32 cellular contexts compared by ENCODE assay signal in genomic region chr9:68797116-68797515, GRCh38.
"Had no signal": no experiment of that assay in that cellular context is flagged by ENCODE, and none has a peak within 500 bp of the region (broad histone marks: within the 10 kb centered on the region; RNA-seq: fewer than 3 reads in every experiment).

No MANE protein-coding gene starts in this region.

- H3K4me3 ChIP-seq: PC-9 had no signal

- DNase-seq: activated CD4-positive, alpha-beta T cell treated with anti-CD3 and anti-CD28 coated beads for 1 hour; activated CD4-positive, alpha-beta T cell treated with anti-CD3 and anti-CD28 coated beads, Interleukin-2, amount 10 ng/mL, durations not matched to agents 24 days and 14 days; activated CD4-positive, alpha-beta T cell treated with anti-CD3 and anti-CD28 coated beads, Interleukin-2, amount 50 U/mL, for 4 hours; activated CD4-positive, CD25-positive, alpha-beta regulatory T cell; activated CD8-positive, alpha-beta T cell treated with anti-CD3 and anti-CD28 coated beads, Interleukin-2, amount 10 ng/mL, durations not matched to agents 7 days and 5 days; activated gamma-delta T cell treated with Interleukin-2 at 50 U/mL for 16 hours; activated naive CD4-positive, alpha-beta T cell treated with anti-CD3 and anti-CD28 coated beads, Interleukin-2, amount 10 ng/mL, durations not matched to agents 7 days and 5 days; activated naive CD8-positive, alpha-beta T cell treated with anti-CD3 and anti-CD28 coated beads, Interleukin-2, amount 50 U/mL, for 24 hours; activated T-cell treated with anti-CD3 and anti-CD28 coated beads, Interleukin-2, amount 50 U/mL, for 24 hours; anterior cingulate cortex; caudate nucleus; cerebellar nuclear complex; NCI-H1092 treated with DMSO at 0.1 percent for 48 hours; NCI-H1417; NCI-H146; NCI-H187; NCI-H2029 treated with DMSO at 0.1 percent for 48 hours; NCI-H345; NCI-H524 treated with DMSO at 0.1 percent for 48 hours; NCI-H748 treated with DMSO at 0.1 percent for 48 hours; NK-92 treated with Interleukin-12 subunit alpha and Interleukin-12 subunit beta, amount 100 ng/mL, for 24 hours; PC-9; SW 1271; T-helper 1 cell; T1000; WERI-Rb-1 had no signal

- H3K27ac ChIP-seq: PC-9, RWPE1, WERI-Rb-1 had no signal

- H3K4me1 Mint-ChIP-seq: brain had no signal

- H3K36me3 ChIP-seq: WERI-Rb-1 had no signal

- FAIRE-seq: bronchial epithelial cell, RCC 7860 had no signal

- H3K27me3 Mint-ChIP-seq: activated naive CD4-positive, alpha-beta T cell treated with anti-CD3 and anti-CD28 coated beads, Interleukin-2, amount 10 ng/mL, durations not matched to agents 7 days and 5 days; activated naive CD8-positive, alpha-beta T cell; activated T-cell treated with anti-CD3 and anti-CD28 coated beads, Interleukin-2, amount 50 U/mL, for 24 hours; brain had no signal

- H3K4me3 Mint-ChIP-seq: activated CD4-positive, alpha-beta T cell treated with anti-CD3 and anti-CD28 coated beads, Interleukin-2, amount 10 ng/mL, durations not matched to agents 24 days and 14 days; activated CD8-positive, alpha-beta T cell treated with anti-CD3 and anti-CD28 coated beads, Interleukin-2, amount 10 ng/mL, durations not matched to agents 7 days and 5 days; activated naive CD4-positive, alpha-beta T cell treated with anti-CD3 and anti-CD28 coated beads, Interleukin-2, amount 10 ng/mL, durations not matched to agents 7 days and 5 days; activated naive CD8-positive, alpha-beta T cell; activated naive CD8-positive, alpha-beta T cell treated with anti-CD3 and anti-CD28 coated beads, Interleukin-2, amount 50 U/mL, for 24 hours; activated T-cell treated with anti-CD3 and anti-CD28 coated beads, Interleukin-2, amount 50 U/mL, for 24 hours; brain had no signal

- H3K36me3 Mint-ChIP-seq: activated naive CD4-positive, alpha-beta T cell treated with anti-CD3 and anti-CD28 coated beads, Interleukin-2, amount 10 ng/mL, durations not matched to agents 7 days and 5 days; brain had no signal

- ATAC-seq: activated CD8-positive, alpha-beta T cell treated with anti-CD3 and anti-CD28 coated beads, Interleukin-2, amount 10 ng/mL, durations not matched to agents 7 days and 5 days; activated naive CD8-positive, alpha-beta T cell treated with anti-CD3 and anti-CD28 coated beads, Interleukin-2, amount 50 U/mL, for 24 hours; Right ventricle myocardium inferior had no signal

- H3K27ac Mint-ChIP-seq: activated CD4-positive, alpha-beta T cell treated with anti-CD3 and anti-CD28 coated beads, Interleukin-2, amount 10 ng/mL, durations not matched to agents 24 days and 14 days; activated CD8-positive, alpha-beta T cell treated with anti-CD3 and anti-CD28 coated beads, Interleukin-2, amount 10 ng/mL, durations not matched to agents 7 days and 5 days; activated naive CD4-positive, alpha-beta T cell treated with anti-CD3 and anti-CD28 coated beads, Interleukin-2, amount 10 ng/mL, durations not matched to agents 7 days and 5 days; activated naive CD8-positive, alpha-beta T cell; activated naive CD8-positive, alpha-beta T cell treated with anti-CD3 and anti-CD28 coated beads, Interleukin-2, amount 50 U/mL, for 24 hours; activated T-cell treated with anti-CD3 and anti-CD28 coated beads, Interleukin-2, amount 50 U/mL, for 24 hours; brain had no signal
